Comparison of ENCODE assay signal across 18 cellular contexts in the genomic region with DNA sequence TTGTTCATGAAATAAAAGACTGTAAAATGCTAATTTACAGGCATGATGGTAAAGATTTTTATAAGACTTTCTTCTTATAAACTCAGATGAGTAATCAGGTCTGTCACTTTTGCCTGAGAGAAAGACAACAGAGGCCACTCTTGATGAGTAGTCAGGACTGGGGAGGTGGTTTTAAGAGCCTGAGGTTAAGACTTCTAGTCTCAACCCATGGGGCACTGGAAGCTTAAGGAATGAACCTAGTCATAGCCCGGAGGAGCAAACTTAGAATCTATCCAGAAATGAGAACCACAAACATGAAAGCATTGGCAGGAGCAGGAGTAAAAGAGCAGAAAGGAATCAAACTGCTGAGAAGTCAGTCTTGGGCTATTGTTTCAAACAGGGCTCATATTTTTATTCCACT.
"Had no signal": no experiment of that assay in that cellular context is flagged by ENCODE, and none has a peak within 500 bp of the region (broad histone marks: within the 10 kb centered on the region; RNA-seq: fewer than 3 reads in every experiment).

No MANE protein-coding gene starts in this region.

- ATAC-seq: activated naive CD4-positive, alpha-beta T cell treated with anti-CD3 and anti-CD28 coated beads, Interleukin-2, amount 50 U/mL, for 72 hours; activated T-cell treated with anti-CD3 and anti-CD28 coated beads, Interleukin-2, amount 50 U/mL, for 72 hours; left ventricle myocardium superior; sciatic nerve; stimulated activated effector memory CD8-positive, alpha-beta T cell treated with anti-CD3 and anti-CD28 coated beads, Interleukin-12 subunit alpha, Interleukin-12 subunit beta, amount 100 ng/mL, for 72 hours; T-helper 17 cell had no signal

- H3K4me1 Mint-ChIP-seq: activated CD4-positive, alpha-beta T cell treated with anti-CD3 and anti-CD28 coated beads, Interleukin-2, amount 10 ng/mL, durations not matched to agents 24 days and 14 days; stimulated activated effector memory CD8-positive, alpha-beta T cell treated with anti-CD3 and anti-CD28 coated beads, Interleukin-12 subunit alpha, Interleukin-12 subunit beta, amount 100 ng/mL, for 72 hours; T-helper 17 cell had no signal

- H3K27ac Mint-ChIP-seq: activated CD4-positive, alpha-beta T cell treated with anti-CD3 and anti-CD28 coated beads, Interleukin-2, amount 10 ng/mL, durations not matched to agents 24 days and 14 days; activated naive CD4-positive, alpha-beta T cell treated with anti-CD3 and anti-CD28 coated beads, Interleukin-2, amount 50 U/mL, for 72 hours; activated T-cell treated with anti-CD3 and anti-CD28 coated beads, Interleukin-2, amount 50 U/mL, for 72 hours; nephron progenitor cell; stimulated activated effector memory CD8-positive, alpha-beta T cell treated with anti-CD3 and anti-CD28 coated beads, Interleukin-12 subunit alpha, Interleukin-12 subunit beta, amount 100 ng/mL, for 72 hours; T-helper 17 cell had no signal

- H3K4me3 ChIP-seq: breast epithelium had no signal

- H3K9me3 Mint-ChIP-seq: activated CD4-positive, alpha-beta T cell treated with anti-CD3 and anti-CD28 coated beads, Interleukin-2, amount 10 ng/mL, durations not matched to agents 24 days and 14 days; nephron progenitor cell had no signal

- H3K36me3 Mint-ChIP-seq: activated naive CD4-positive, alpha-beta T cell treated with anti-CD3 and anti-CD28 coated beads, Interleukin-2, amount 50 U/mL, for 72 hours; stimulated activated effector memory CD8-positive, alpha-beta T cell treated with anti-CD3 and anti-CD28 coated beads, Interleukin-12 subunit alpha, Interleukin-12 subunit beta, amount 100 ng/mL, for 72 hours had no signal

- H3K27me3 Mint-ChIP-seq: activated CD4-positive, alpha-beta T cell treated with anti-CD3 and anti-CD28 coated beads, Interleukin-2, amount 10 ng/mL, durations not matched to agents 24 days and 14 days; T-helper 17 cell had no signal

- DNase-seq: activated CD4-positive, alpha-beta T cell treated with anti-CD3 and anti-CD28 coated beads, Interleukin-2, amount 10 ng/mL, durations not matched to agents 24 days and 14 days; activated CD4-positive, CD25-positive, alpha-beta regulatory T cell; activated CD8-positive, alpha-beta memory T cell treated with anti-CD3 and anti-CD28 coated beads, Interleukin-2, amount 50 U/mL, for 48 hours; activated gamma-delta T cell; activated T-cell treated with anti-CD3 and anti-CD28 coated beads, Interleukin-2, amount 50 U/mL, for 72 hours; amniotic stem cell; dermis blood vessel endothelial cell; hippocampal formation; left ventricle myocardium superior; mesendoderm; nephron progenitor cell; stimulated activated CD4-positive, alpha-beta T cell treated with anti-CD3 and anti-CD28 coated beads, Interleukin-12 subunit alpha, Interleukin-12 subunit beta, amount 100 ng/mL, for 4 hours; stimulated activated CD4-positive, alpha-beta T cell treated with anti-CD3 and anti-CD28 coated beads, Interleukin-2, amount 100 ng/mL, for 24 hours; T-helper 17 cell had no signal

- H3K4me3 Mint-ChIP-seq: activated CD4-positive, alpha-beta T cell treated with anti-CD3 and anti-CD28 coated beads, Interleukin-2, amount 10 ng/mL, durations not matched to agents 24 days and 14 days; activated T-cell treated with anti-CD3 and anti-CD28 coated beads, Interleukin-2, amount 50 U/mL, for 72 hours; nephron progenitor cell; stimulated activated effector memory CD8-positive, alpha-beta T cell treated with anti-CD3 and anti-CD28 coated beads, Interleukin-12 subunit alpha, Interleukin-12 subunit beta, amount 100 ng/mL, for 72 hours; T-helper 17 cell had no signal
